ENCODE assay signal across 8 cellular contexts in genomic region chr3:185586644-185586964, GRCh38. TPM values are rescaled to one million over a fixed set of nuclear protein-coding genes. Genes with fewer than 3 reads are reported as not detected.
DNase-seq lines count a peak whose midpoint lies in the region; ATAC-seq and TF ChIP-seq lines count a peak whose summit lies in the region.

No MANE protein-coding gene starts in this region.

- no peaks in the 10 kb centered on the region for H3F3A ChIP-seq in SK-N-SH (replicated peaks; ENCODE audit: insufficient read depth)

- H3K27me3 ChIP-seq in SK-N-SH (ENCODE audit: insufficient read depth) = no peaks in the 10 kb centered on the region
- no peaks in the 10 kb centered on the region for H3K27me3 ChIP-seq in SJCRH30

- H3K9me3 ChIP-seq in SK-N-SH = no peaks in the 10 kb centered on the region
- no peaks in the 10 kb centered on the region for H3K9me3 ChIP-seq in SJCRH30 (replicated peaks)

- DNase-seq in SK-N-SH = no peak
- peak in 1 of 2 experiments; percentile 54 for DNase-seq in SJCRH30
- no peak for DNase-seq in fibroblast of pulmonary artery (ENCODE audit: low read depth)
- DNase-seq in renal cortical epithelial cell (ENCODE audit: low read depth) = peak; percentile 26
- no peak for DNase-seq in NCI-H1105 treated with DMSO at 0.1 percent for 48 hours (lab: John Stamatoyannopoulos, UW)

- H3K27ac ChIP-seq in SK-N-SH (ENCODE audit: low read depth in 2 of 2, low read length in 1 of 2) = peak overlapping the region; percentile 60 to 81; a peak in 3 of 4 replicates
- peak overlapping the region; percentile 74 for H3K27ac ChIP-seq in SJCRH30

- TF ChIP-seq EP300 in SK-N-SH (IDR thresholded peaks at IDR 0.05; ENCODE audit: borderline replicate concordance in 1 of 2, low read depth in 1 of 2, low read length in 1 of 2) = no peak

- no peaks in the 10 kb centered on the region for H3K9me2 ChIP-seq in SK-N-SH

- TF ChIP-seq CTCF in SK-N-SH (IDR thresholded peaks at IDR 0.05) (no peak), fibroblast of pulmonary artery (IDR thresholded peaks at IDR 0.05; ENCODE audit: low read length, missing control alignments) (no peak)

- H2AFZ ChIP-seq in SK-N-SH (ENCODE audit: low read depth) = peak overlapping the region; percentile 93

- CTCF ChIA-PET in SK-N-SH (lab: Yijun Ruan, JAX) = interaction anchor here (0.8 to 4.6 kb wide), 3 partner anchors 10 to 60 kb away, joined by 3 to 36 read pairs (median 4); no protein-coding TSS in a partner anchor

- H3K4me3 ChIP-seq in SK-N-SH (ENCODE audit: low read depth in 2 of 2, low read length in 1 of 2) (peak overlapping the region; percentile 82 to 98), SJCRH30 (peak overlapping the region; percentile 84), fibroblast of pulmonary artery (replicated peaks; ENCODE audit: low read depth, low read length) (peak overlapping the region; percentile 87)

- H3K9ac ChIP-seq in SK-N-SH = peak overlapping the region; percentile 94

- TF ChIP-seq RAD21 in SK-N-SH (IDR thresholded peaks at IDR 0.05; ENCODE audit: low read length) = no peak

- H3K36me3 ChIP-seq in SK-N-SH (replicated peaks in 1 of 2; ENCODE audit: control insufficient read depth in 1 of 2, insufficient read depth in 2 of 2, low read length in 1 of 2) (no peaks in the 10 kb centered on the region), SJCRH30 (no peaks in the 10 kb centered on the region)

- no peaks in the 10 kb centered on the region for H4K20me1 ChIP-seq in SK-N-SH (ENCODE audit: insufficient read depth)

- peaks cover 45% of the 10 kb centered on the region for H3K79me2 ChIP-seq in SK-N-SH (ENCODE audit: insufficient read depth)

- POLR2A ChIA-PET in SK-N-SH (lab: Yijun Ruan, JAX) = interaction anchor here (0.9 to 1.7 kb wide), 4 partner anchors 10 to 86 kb away, joined by 3 to 9 read pairs (median 4); no protein-coding TSS in a partner anchor

- ATAC-seq in SK-N-SH treated with all-trans-retinoic acid at 6 μM for 48 hours (no peak), GM18909 (IDR thresholded peaks at IDR 0.05; ENCODE audit: poor library complexity, unreplicated experiment) (no peak), esophagus mucosa (no peak)

- H3K4me1 ChIP-seq in SK-N-SH (ENCODE audit: control insufficient read depth in 1 of 2, insufficient read depth in 2 of 2, low read depth in 1 of 2, low read length in 1 of 2) = peaks cover 5 to 12% of the 10 kb centered on the region in 2 experiments; a peak in 2 of 4 replicates
- H3K4me1 ChIP-seq in SJCRH30 = no peaks in the 10 kb centered on the region

- peak overlapping the region; percentile 99 for H3K4me2 ChIP-seq in SK-N-SH

- WGBS in SK-N-SH (ENCODE audit: low lambda C conversion rate) = 1% methylated on average over 6 of the region's 8 CpGs

TF ChIP-seq in SK-N-SH, 30 proteins besides CTCF, POLR2A, EP300 and RAD21 (continues in another document):
- TF ChIP-seq TEAD4 (IDR thresholded peaks at IDR 0.05; ENCODE audit: borderline replicate concordance, insufficient read depth) (no peak), RCOR1 (IDR thresholded peaks at IDR 0.05; ENCODE audit: low read length) (no peak), NFIC (IDR thresholded peaks at IDR 0.05; ENCODE audit: borderline replicate concordance) (no peak), GATA2 (CRISPR knock-in tag; IDR thresholded peaks at IDR 0.05) (no peak), JUND (IDR thresholded peaks at IDR 0.05) (no peak), TCF12 (IDR thresholded peaks at IDR 0.05) (no peak), RXRA (IDR thresholded peaks at IDR 0.05; ENCODE audit: borderline replicate concordance, low read depth) (no peak), MEF2A (IDR thresholded peaks at IDR 0.05; ENCODE audit: borderline replicate concordance, low read depth) (no peak), NRF1 (IDR thresholded peaks at IDR 0.05; ENCODE audit: low read depth, low read length) (no peak), CHD2 (IDR thresholded peaks at IDR 0.05; ENCODE audit: low read length, partially characterized antibody) (no peak), YY1 (IDR thresholded peaks at IDR 0.05; ENCODE audit: low read depth) (no peak), MXI1 (IDR thresholded peaks at IDR 0.05; ENCODE audit: low read depth, low read length) (no peak), TAF1 (IDR thresholded peaks at IDR 0.05; ENCODE audit: borderline replicate concordance, low read depth, low read length) (no peak), USF2 (IDR thresholded peaks at IDR 0.05; ENCODE audit: borderline replicate concordance, low read depth, low read length) (no peak), FOSL2 (IDR thresholded peaks at IDR 0.05; ENCODE audit: borderline replicate concordance, low read depth) (no peak), SMC3 (IDR thresholded peaks at IDR 0.05; ENCODE audit: low read depth, low read length) (no peak), GABPA (IDR thresholded peaks at IDR 0.05; ENCODE audit: low read depth) (no peak)
- TF ChIP-seq, protein P1, sequence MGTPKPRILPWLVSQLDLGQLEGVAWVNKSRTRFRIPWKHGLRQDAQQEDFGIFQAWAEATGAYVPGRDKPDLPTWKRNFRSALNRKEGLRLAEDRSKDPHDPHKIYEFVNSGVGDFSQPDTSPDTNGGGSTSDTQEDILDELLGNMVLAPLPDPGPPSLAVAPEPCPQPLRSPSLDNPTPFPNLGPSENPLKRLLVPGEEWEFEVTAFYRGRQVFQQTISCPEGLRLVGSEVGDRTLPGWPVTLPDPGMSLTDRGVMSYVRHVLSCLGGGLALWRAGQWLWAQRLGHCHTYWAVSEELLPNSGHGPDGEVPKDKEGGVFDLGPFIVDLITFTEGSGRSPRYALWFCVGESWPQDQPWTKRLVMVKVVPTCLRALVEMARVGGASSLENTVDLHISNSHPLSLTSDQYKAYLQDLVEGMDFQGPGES (IDR thresholded peaks at IDR 0.05; ENCODE audit: low read depth, low read length) = no peak

TF ChIP-seq in SK-N-SH treated with all-trans-retinoic acid at 6 μM for 48 hours, 23 proteins besides CTCF, POLR2A, EP300 and RAD21:
- TF ChIP-seq ISL1 (CRISPR knock-in tag; IDR thresholded peaks at IDR 0.05) = no peak
- TF ChIP-seq OSR1 (CRISPR knock-in tag; IDR thresholded peaks at IDR 0.05) = no peak
- TF ChIP-seq ZNF565 (CRISPR knock-in tag; conservative IDR thresholded peaks at IDR 0.05; ENCODE audit: low read depth) = no peak
- TF ChIP-seq SNAI2 (CRISPR knock-in tag; IDR thresholded peaks at IDR 0.05) = no peak
- no peak for TF ChIP-seq ZNF8 (CRISPR knock-in tag; IDR thresholded peaks at IDR 0.05)
- no peak for TF ChIP-seq TCF4 (CRISPR knock-in tag; IDR thresholded peaks at IDR 0.05; ENCODE audit: borderline replicate concordance)

RNA-seq across cellular contexts. Expression of gene SENP2, which starts 0.5 kb away (rescaled TPM):
- 7.1 and 8.5 TPM in 2 replicates for polyA plus RNA-seq in SK-N-SH (2012; rRNA removed)
- 9.8 and 16.1 TPM in 2 replicates for polyA plus RNA-seq in SK-N-SH (2012; cell fraction: cytosol; rRNA removed)
- 3.3 and 6.5 TPM in 2 replicates for polyA plus RNA-seq in SK-N-SH (2012; cell fraction: nucleus; rRNA removed)
- 30.9 and 34.1 TPM in 2 replicates for total RNA-seq in SJCRH30 (2014; rRNA removed; shearing (Covaris generic))
- total RNA-seq in renal cortical epithelial cell = 31.6 and 36.2 TPM in 2 replicates
- total RNA-seq in esophagus mucosa = 24.2 TPM

RNA-seq across cellular contexts. Expression of gene LIPH, which starts 34.2 kb away (rescaled TPM):
- 0.06 TPM in 1 of 2 replicates, not detected in the other for polyA plus RNA-seq in SK-N-SH (2012; rRNA removed)
- 0.01 and 0.03 TPM in 2 replicates for polyA plus RNA-seq in SK-N-SH (2012; cell fraction: cytosol; rRNA removed)
- polyA plus RNA-seq in SK-N-SH (2012; cell fraction: nucleus; rRNA removed) = 0.05 TPM in 2 replicates
- 0.04 TPM in 1 of 2 replicates, not detected in the other for total RNA-seq in SJCRH30 (2014; rRNA removed; shearing (Covaris generic))
- total RNA-seq in renal cortical epithelial cell (9.6 and 10.9 TPM in 2 replicates), esophagus mucosa (14.6 TPM)

Comparison
In these comparisons a context has a peak if more than half of its experiments do, and no peak if none do; other contexts are left out.
1. RNA of gene LIPH, which starts 34.2 kb away (total RNA-seq): 14.6 TPM in esophagus mucosa (single experiment) and 9.6 to 10.9 TPM in renal cortical epithelial cell; 0.04 TPM in SJCRH30; every median in the first group is over 10 times any median in the second.
2. Peak in every context shown above with its lines, with median percentiles within 50 percentile points of each other: H3K4me3 ChIP-seq.